22 cellular contexts compared by ENCODE assay signal in genomic region chr5:76693141-76693540, GRCh38.
"Had no signal": no experiment of that assay in that cellular context is flagged by ENCODE, and none has a peak within 500 bp of the region (broad histone marks: within the 10 kb centered on the region; RNA-seq: fewer than 3 reads in every experiment).

No MANE protein-coding gene starts in this region.

- H3K4me2 ChIP-seq: neural progenitor cell had no signal

- H3K4me3 Mint-ChIP-seq: activated CD4-positive, alpha-beta T cell treated with anti-CD3 and anti-CD28 coated beads for 36 hours; activated naive CD4-positive, alpha-beta T cell treated with anti-CD3 and anti-CD28 coated beads, Interleukin-2, amount 10 ng/mL, durations not matched to agents 7 days and 5 days; activated naive CD8-positive, alpha-beta T cell treated with anti-CD3 and anti-CD28 coated beads, Interleukin-2, amount 10 ng/mL, durations not matched to agents 7 days and 5 days; activated T-helper 1 cell treated with anti-CD3 and anti-CD28 coated beads, Interleukin-12 subunit alpha, Interleukin-12 subunit beta, Interleukin-2, Interleukin-4 antibody, amounts not matched to agents 30 ng/mL and 10 ng/mL and 1 ng/mL, durations not matched to agents 14 hours and 24 hours and 36 hours; neural progenitor cell; T-cell had no signal

- H3K27ac Mint-ChIP-seq: activated CD4-positive, alpha-beta T cell treated with anti-CD3 and anti-CD28 coated beads for 36 hours; activated naive CD4-positive, alpha-beta T cell treated with anti-CD3 and anti-CD28 coated beads, Interleukin-2, amount 10 ng/mL, durations not matched to agents 7 days and 5 days; activated naive CD8-positive, alpha-beta T cell treated with anti-CD3 and anti-CD28 coated beads, Interleukin-2, amount 10 ng/mL, durations not matched to agents 7 days and 5 days; activated T-helper 1 cell treated with anti-CD3 and anti-CD28 coated beads, Interleukin-12 subunit alpha, Interleukin-12 subunit beta, Interleukin-2, Interleukin-4 antibody, amounts not matched to agents 30 ng/mL and 10 ng/mL and 1 ng/mL, durations not matched to agents 14 hours and 24 hours and 36 hours; neural progenitor cell; T-cell had no signal

- H3K9me3 ChIP-seq: ascending aorta, esophagus muscularis mucosa, left ventricle myocardium inferior, testis, transverse colon had no signal

- H3K27me3 ChIP-seq: ascending aorta, brain microvascular endothelial cell, esophagus muscularis mucosa, foreskin keratinocyte, neural progenitor cell, testis, transverse colon had no signal

- H3K4me3 ChIP-seq: ascending aorta, esophagus muscularis mucosa, left ventricle myocardium inferior, lung, neural progenitor cell, testis, transverse colon had no signal

- H3K27ac ChIP-seq: ascending aorta, brain microvascular endothelial cell, esophagus muscularis mucosa, foreskin keratinocyte, left ventricle myocardium inferior, neural progenitor cell, testis, transverse colon had no signal

- H3K4me1 ChIP-seq: neural progenitor cell had no signal

- H3K9me3 Mint-ChIP-seq: activated naive CD4-positive, alpha-beta T cell treated with anti-CD3 and anti-CD28 coated beads, Interleukin-2, amount 10 ng/mL, durations not matched to agents 7 days and 5 days; activated naive CD8-positive, alpha-beta T cell treated with anti-CD3 and anti-CD28 coated beads, Interleukin-2, amount 10 ng/mL, durations not matched to agents 7 days and 5 days; activated T-helper 1 cell treated with anti-CD3 and anti-CD28 coated beads, Interleukin-12 subunit alpha, Interleukin-12 subunit beta, Interleukin-2, Interleukin-4 antibody, amounts not matched to agents 30 ng/mL and 10 ng/mL and 1 ng/mL, durations not matched to agents 14 hours and 24 hours and 36 hours; neural progenitor cell; T-cell had no signal

- H3K36me3 ChIP-seq: ascending aorta, brain microvascular endothelial cell, esophagus muscularis mucosa, left ventricle myocardium inferior, neural progenitor cell, transverse colon had no signal

- DNase-seq: activated CD4-positive, alpha-beta T cell treated with anti-CD3 and anti-CD28 coated beads for 36 hours; activated CD4-positive, CD25-positive, alpha-beta regulatory T cell; activated gamma-delta T cell; activated naive CD4-positive, alpha-beta T cell treated with anti-CD3 and anti-CD28 coated beads, Interleukin-2, amount 10 ng/mL, durations not matched to agents 7 days and 5 days; activated naive CD8-positive, alpha-beta T cell treated with anti-CD3 and anti-CD28 coated beads, Interleukin-2, amount 10 ng/mL, durations not matched to agents 7 days and 5 days; activated T-cell treated with anti-CD3 and anti-CD28 coated beads for 4 hours; brain microvascular endothelial cell; foreskin keratinocyte; islet precursor cell; left ventricle myocardium inferior; posterior cingulate gyrus; right cardiac atrium; stimulated activated CD4-positive, alpha-beta T cell treated with anti-CD3 and anti-CD28 coated beads, Interleukin-2, amount 100 ng/mL, for 48 hours; stimulated activated naive CD8-positive, alpha-beta T cell treated with anti-CD3 and anti-CD28 coated beads, Interleukin-15, Interleukin-2, amounts not matched to agents 100 U/mL and 50 U/mL, for 24 hours; T-cell; testis; transverse colon had no signal

- H3K9ac ChIP-seq: neural progenitor cell had no signal

- ATAC-seq: activated CD4-positive, alpha-beta T cell treated with anti-CD3 and anti-CD28 coated beads for 36 hours; foreskin keratinocyte; right cardiac atrium; stimulated activated naive CD8-positive, alpha-beta T cell treated with anti-CD3 and anti-CD28 coated beads, Interleukin-15, Interleukin-2, amounts not matched to agents 100 U/mL and 50 U/mL, for 24 hours; T-cell had no signal

- H2AFZ ChIP-seq: neural progenitor cell had no signal

- H3K27me3 Mint-ChIP-seq: activated CD4-positive, alpha-beta T cell treated with anti-CD3 and anti-CD28 coated beads for 36 hours; activated naive CD4-positive, alpha-beta T cell treated with anti-CD3 and anti-CD28 coated beads, Interleukin-2, amount 10 ng/mL, durations not matched to agents 7 days and 5 days; activated naive CD8-positive, alpha-beta T cell treated with anti-CD3 and anti-CD28 coated beads, Interleukin-2, amount 10 ng/mL, durations not matched to agents 7 days and 5 days; T-cell had no signal
